2 cellular contexts compared by ENCODE assay signal in genomic region chr1:206898909-206899431, GRCh38.
TF ChIP-seq lines count a peak whose summit lies in the region.

No MANE protein-coding gene starts in this region.

TF ChIP-seq in SK-N-SH, 30 proteins besides CTCF, POLR2A, EP300 and RAD21:
- TF ChIP-seq REST (IDR thresholded peaks at IDR 0.05; ENCODE audit: low read depth, low read length) (no peak), SMC3 (IDR thresholded peaks at IDR 0.05; ENCODE audit: low read depth, low read length) (no peak), FOXJ3 (CRISPR knock-in tag; IDR thresholded peaks at IDR 0.05) (no peak), ELF1 (IDR thresholded peaks at IDR 0.05) (no peak), FOXM1 (IDR thresholded peaks at IDR 0.05; ENCODE audit: low read depth) (no peak), MEF2A (IDR thresholded peaks at IDR 0.05; ENCODE audit: borderline replicate concordance, low read depth) (no peak), IRF3 (IDR thresholded peaks at IDR 0.05; ENCODE audit: low read depth, low read length) (no peak), NFIC (IDR thresholded peaks at IDR 0.05; ENCODE audit: borderline replicate concordance) (no peak), USF1 (IDR thresholded peaks at IDR 0.05; ENCODE audit: borderline replicate concordance, low read depth) (no peak), MAX (IDR thresholded peaks at IDR 0.05; ENCODE audit: low read depth) (no peak), FOSL2 (IDR thresholded peaks at IDR 0.05; ENCODE audit: borderline replicate concordance, low read depth) (no peak), CHD2 (IDR thresholded peaks at IDR 0.05; ENCODE audit: low read length, partially characterized antibody) (no peak), RXRA (IDR thresholded peaks at IDR 0.05; ENCODE audit: borderline replicate concordance, low read depth) (no peak), SIN3A (IDR thresholded peaks at IDR 0.05; ENCODE audit: borderline replicate concordance, low read depth, low read length) (no peak), POLR2AphosphoS5 (IDR thresholded peaks at IDR 0.05; ENCODE audit: low read depth, low read length) (no peak), RCOR1 (IDR thresholded peaks at IDR 0.05; ENCODE audit: low read length) (no peak), RFX5 (IDR thresholded peaks at IDR 0.05; ENCODE audit: low read length) (no peak), NRF1 (IDR thresholded peaks at IDR 0.05; ENCODE audit: low read depth, low read length) (no peak), EZH2phosphoT487 (IDR thresholded peaks at IDR 0.05; ENCODE audit: borderline replicate concordance, low read depth) (no peak), GABPA (IDR thresholded peaks at IDR 0.05; ENCODE audit: low read depth) (no peak)

TF ChIP-seq in SK-N-SH treated with all-trans-retinoic acid at 6 μM for 48 hours, 23 proteins besides CTCF, POLR2A, EP300 and RAD21:
- TF ChIP-seq CREB5 (CRISPR knock-in tag; IDR thresholded peaks at IDR 0.05; ENCODE audit: low read depth), result no peak
- TF ChIP-seq TOX (CRISPR knock-in tag; IDR thresholded peaks at IDR 0.05; ENCODE audit: borderline replicate concordance), result no peak
- TF ChIP-seq ZFP30 (CRISPR knock-in tag; IDR thresholded peaks at IDR 0.05), result no peak
- no peak for TF ChIP-seq ZFP3 (CRISPR knock-in tag; IDR thresholded peaks at IDR 0.05)
- no peak for TF ChIP-seq RARB (CRISPR knock-in tag; IDR thresholded peaks at IDR 0.05)
- TF ChIP-seq BACH2 (CRISPR knock-in tag; IDR thresholded peaks at IDR 0.05; ENCODE audit: borderline replicate concordance), result no peak
- no peak for TF ChIP-seq GLIS3 (CRISPR knock-in tag; IDR thresholded peaks at IDR 0.05)
- TF ChIP-seq TCF4 (CRISPR knock-in tag; IDR thresholded peaks at IDR 0.05; ENCODE audit: borderline replicate concordance), result no peak
- no peak for TF ChIP-seq TSHZ2 (CRISPR knock-in tag; IDR thresholded peaks at IDR 0.05)
- TF ChIP-seq ISL1 (CRISPR knock-in tag; IDR thresholded peaks at IDR 0.05), result no peak
- no peak for TF ChIP-seq CSDC2 (CRISPR knock-in tag; IDR thresholded peaks at IDR 0.05)
- TF ChIP-seq OSR1 (CRISPR knock-in tag; IDR thresholded peaks at IDR 0.05), result no peak
- TF ChIP-seq ZNF8 (CRISPR knock-in tag; IDR thresholded peaks at IDR 0.05), result no peak
- no peak for TF ChIP-seq POU6F1 (CRISPR knock-in tag; IDR thresholded peaks at IDR 0.05; ENCODE audit: borderline replicate concordance, low read depth)
